8 cellular contexts compared by ENCODE assay signal in genomic region chr6:34657307-34657978, GRCh38. TPM values are rescaled to one million over a fixed set of nuclear protein-coding genes. Genes with fewer than 3 reads are reported as not detected.
DNase-seq lines count a peak whose midpoint lies in the region; ATAC-seq and TF ChIP-seq lines count a peak whose summit lies in the region.

No MANE protein-coding gene starts in this region.

- peak overlapping the region; percentile 13 to 48 for H3K4me3 ChIP-seq in right atrium auricular region

- DNase-seq in Right ventricle myocardium inferior (ENCODE audit: missing footprints): no peak
- no peak for DNase-seq in cardiac septum (ENCODE audit: low spot score)
- DNase-seq in NCI-H2227 treated with DMSO at 0.1 percent for 48 hours (lab: John Stamatoyannopoulos, UW): peak; percentile 58
- DNase-seq in amniotic stem cell (lab: John Stamatoyannopoulos, UW): peak; percentile 39
- DNase-seq in right atrium auricular region (ENCODE audit: low spot score): peak; percentile 73
- DNase-seq in sciatic nerve (ENCODE audit: low spot score): no peak
- DNase-seq in GF-D8 (lab: John Stamatoyannopoulos, UW): no peak

- no peaks in the 10 kb centered on the region for H3K9me3 ChIP-seq in right atrium auricular region

- no peak for TF ChIP-seq CTCF in right atrium auricular region (IDR thresholded peaks at IDR 0.05)

- intact Hi-C loops in Right ventricle myocardium inferior (cut with DNase I): loop anchor here (2.0 kb wide), 2 partner anchors 39 to 99 kb away; partner anchors contain the start of genes ILRUN and SNRPC
- intact Hi-C loops in cardiac septum (cut with DNase I): loop anchor here (5.0 kb wide), 1 partner anchor 40 kb away; the partner anchor contains the start of gene ILRUN
- intact Hi-C loops in sciatic nerve (cut with DNase I): no loop called here

- ATAC-seq in Right ventricle myocardium inferior: peak; percentile 75
- peak; percentile 89 for ATAC-seq in sciatic nerve
- ATAC-seq in GM21786 (IDR thresholded peaks at IDR 0.05; ENCODE audit: unreplicated experiment): no peak

- peaks cover 0 to 41% of the 10 kb centered on the region in 2 donors for H3K4me1 ChIP-seq in right atrium auricular region

- H3K27me3 ChIP-seq in right atrium auricular region: no peaks in the 10 kb centered on the region

- no peaks in the 10 kb centered on the region for H3K36me3 ChIP-seq in right atrium auricular region

- H3K27ac ChIP-seq in right atrium auricular region: peak overlapping the region; percentile 93 to 94

RNA-seq across cellular contexts. Expression of gene ILRUN, which starts 39.1 kb away (rescaled TPM):
- 143 TPM for total RNA-seq in Right ventricle myocardium inferior
- 104 TPM for total RNA-seq in cardiac septum
- total RNA-seq in right atrium auricular region: 100 to 1,000 TPM in 1 of 2 donors, 10 to 100 TPM in 1; 89.8 to 114 TPM
- total RNA-seq in sciatic nerve: 58.6 TPM

Comparison
In these comparisons a context has a peak if more than half of its experiments do, and no peak if none do; other contexts are left out.
1. DNase-seq: peak in NCI-H2227 treated with DMSO at 0.1 percent for 48 hours (single experiment), amniotic stem cell (single experiment) and right atrium auricular region (single experiment); none in Right ventricle myocardium inferior (single experiment), cardiac septum (single experiment), sciatic nerve (single experiment) and GF-D8 (single experiment).